ENCODE assay signal across 1 cellular context in the genomic region with DNA sequence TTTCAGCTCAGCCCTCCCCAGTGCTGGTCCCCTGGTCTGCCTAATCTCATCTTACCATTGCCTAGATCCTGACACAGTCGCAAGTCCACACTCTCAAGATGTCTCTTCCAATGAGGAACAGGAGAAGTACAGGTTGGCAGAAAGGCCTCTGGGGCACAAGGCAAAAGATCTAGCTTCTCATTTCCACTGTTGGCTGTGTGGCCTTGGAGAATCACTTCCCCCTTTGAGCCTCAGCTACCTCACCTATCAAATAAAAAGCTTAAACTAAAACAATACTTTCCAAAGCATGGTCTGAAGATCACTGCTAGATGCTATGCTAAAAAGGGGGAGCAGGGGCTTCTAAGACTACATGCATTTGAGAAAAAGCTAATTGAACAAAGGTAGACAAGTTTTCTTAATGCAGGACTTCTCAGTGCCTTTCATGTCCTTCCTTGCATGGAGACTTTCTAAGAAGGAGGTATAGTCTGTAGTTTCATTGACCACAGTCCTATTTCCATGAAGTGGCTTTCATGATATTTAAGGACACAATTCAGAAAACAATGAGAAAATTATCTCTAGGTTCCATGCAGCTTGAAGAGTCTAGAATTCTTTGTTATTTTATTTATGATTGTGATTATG.
TF ChIP-seq lines count a peak whose summit lies in the region.

No MANE protein-coding gene starts in this region.

TF ChIP-seq in WTC11, 78 proteins besides CTCF, POLR2A, EP300 and RAD21 (continued from another document):
- TF ChIP-seq, protein P1, sequence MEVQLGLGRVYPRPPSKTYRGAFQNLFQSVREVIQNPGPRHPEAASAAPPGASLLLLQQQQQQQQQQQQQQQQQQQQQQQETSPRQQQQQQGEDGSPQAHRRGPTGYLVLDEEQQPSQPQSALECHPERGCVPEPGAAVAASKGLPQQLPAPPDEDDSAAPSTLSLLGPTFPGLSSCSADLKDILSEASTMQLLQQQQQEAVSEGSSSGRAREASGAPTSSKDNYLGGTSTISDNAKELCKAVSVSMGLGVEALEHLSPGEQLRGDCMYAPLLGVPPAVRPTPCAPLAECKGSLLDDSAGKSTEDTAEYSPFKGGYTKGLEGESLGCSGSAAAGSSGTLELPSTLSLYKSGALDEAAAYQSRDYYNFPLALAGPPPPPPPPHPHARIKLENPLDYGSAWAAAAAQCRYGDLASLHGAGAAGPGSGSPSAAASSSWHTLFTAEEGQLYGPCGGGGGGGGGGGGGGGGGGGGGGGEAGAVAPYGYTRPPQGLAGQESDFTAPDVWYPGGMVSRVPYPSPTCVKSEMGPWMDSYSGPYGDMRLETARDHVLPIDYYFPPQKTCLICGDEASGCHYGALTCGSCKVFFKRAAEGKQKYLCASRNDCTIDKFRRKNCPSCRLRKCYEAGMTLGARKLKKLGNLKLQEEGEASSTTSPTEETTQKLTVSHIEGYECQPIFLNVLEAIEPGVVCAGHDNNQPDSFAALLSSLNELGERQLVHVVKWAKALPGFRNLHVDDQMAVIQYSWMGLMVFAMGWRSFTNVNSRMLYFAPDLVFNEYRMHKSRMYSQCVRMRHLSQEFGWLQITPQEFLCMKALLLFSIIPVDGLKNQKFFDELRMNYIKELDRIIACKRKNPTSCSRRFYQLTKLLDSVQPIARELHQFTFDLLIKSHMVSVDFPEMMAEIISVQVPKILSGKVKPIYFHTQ (CRISPR knock-in tag; IDR thresholded peaks at IDR 0.05) = no peak
- no peak for TF ChIP-seq RELA (CRISPR knock-in tag; IDR thresholded peaks at IDR 0.05; ENCODE audit: borderline replicate concordance)
- TF ChIP-seq, protein P2, sequence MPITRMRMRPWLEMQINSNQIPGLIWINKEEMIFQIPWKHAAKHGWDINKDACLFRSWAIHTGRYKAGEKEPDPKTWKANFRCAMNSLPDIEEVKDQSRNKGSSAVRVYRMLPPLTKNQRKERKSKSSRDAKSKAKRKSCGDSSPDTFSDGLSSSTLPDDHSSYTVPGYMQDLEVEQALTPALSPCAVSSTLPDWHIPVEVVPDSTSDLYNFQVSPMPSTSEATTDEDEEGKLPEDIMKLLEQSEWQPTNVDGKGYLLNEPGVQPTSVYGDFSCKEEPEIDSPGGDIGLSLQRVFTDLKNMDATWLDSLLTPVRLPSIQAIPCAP (CRISPR knock-in tag; IDR thresholded peaks at IDR 0.05) = no peak
- TF ChIP-seq MXD4 (CRISPR knock-in tag; IDR thresholded peaks at IDR 0.05; ENCODE audit: borderline replicate concordance) = no peak
- TF ChIP-seq, protein P3, sequence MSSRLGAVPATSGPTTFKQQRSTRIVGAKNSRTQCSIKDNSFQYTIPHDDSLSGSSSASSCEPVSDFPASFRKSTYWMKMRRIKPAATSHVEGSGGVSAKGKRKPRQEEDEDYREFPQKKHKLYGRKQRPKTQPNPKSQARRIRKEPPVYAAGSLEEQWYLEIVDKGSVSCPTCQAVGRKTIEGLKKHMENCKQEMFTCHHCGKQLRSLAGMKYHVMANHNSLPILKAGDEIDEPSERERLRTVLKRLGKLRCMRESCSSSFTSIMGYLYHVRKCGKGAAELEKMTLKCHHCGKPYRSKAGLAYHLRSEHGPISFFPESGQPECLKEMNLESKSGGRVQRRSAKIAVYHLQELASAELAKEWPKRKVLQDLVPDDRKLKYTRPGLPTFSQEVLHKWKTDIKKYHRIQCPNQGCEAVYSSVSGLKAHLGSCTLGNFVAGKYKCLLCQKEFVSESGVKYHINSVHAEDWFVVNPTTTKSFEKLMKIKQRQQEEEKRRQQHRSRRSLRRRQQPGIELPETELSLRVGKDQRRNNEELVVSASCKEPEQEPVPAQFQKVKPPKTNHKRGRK (CRISPR knock-in tag; IDR thresholded peaks at IDR 0.05; ENCODE audit: borderline replicate concordance) = no peak
- TF ChIP-seq MYBL2 (CRISPR knock-in tag; IDR thresholded peaks at IDR 0.05) = no peak
- TF ChIP-seq, protein P4, sequence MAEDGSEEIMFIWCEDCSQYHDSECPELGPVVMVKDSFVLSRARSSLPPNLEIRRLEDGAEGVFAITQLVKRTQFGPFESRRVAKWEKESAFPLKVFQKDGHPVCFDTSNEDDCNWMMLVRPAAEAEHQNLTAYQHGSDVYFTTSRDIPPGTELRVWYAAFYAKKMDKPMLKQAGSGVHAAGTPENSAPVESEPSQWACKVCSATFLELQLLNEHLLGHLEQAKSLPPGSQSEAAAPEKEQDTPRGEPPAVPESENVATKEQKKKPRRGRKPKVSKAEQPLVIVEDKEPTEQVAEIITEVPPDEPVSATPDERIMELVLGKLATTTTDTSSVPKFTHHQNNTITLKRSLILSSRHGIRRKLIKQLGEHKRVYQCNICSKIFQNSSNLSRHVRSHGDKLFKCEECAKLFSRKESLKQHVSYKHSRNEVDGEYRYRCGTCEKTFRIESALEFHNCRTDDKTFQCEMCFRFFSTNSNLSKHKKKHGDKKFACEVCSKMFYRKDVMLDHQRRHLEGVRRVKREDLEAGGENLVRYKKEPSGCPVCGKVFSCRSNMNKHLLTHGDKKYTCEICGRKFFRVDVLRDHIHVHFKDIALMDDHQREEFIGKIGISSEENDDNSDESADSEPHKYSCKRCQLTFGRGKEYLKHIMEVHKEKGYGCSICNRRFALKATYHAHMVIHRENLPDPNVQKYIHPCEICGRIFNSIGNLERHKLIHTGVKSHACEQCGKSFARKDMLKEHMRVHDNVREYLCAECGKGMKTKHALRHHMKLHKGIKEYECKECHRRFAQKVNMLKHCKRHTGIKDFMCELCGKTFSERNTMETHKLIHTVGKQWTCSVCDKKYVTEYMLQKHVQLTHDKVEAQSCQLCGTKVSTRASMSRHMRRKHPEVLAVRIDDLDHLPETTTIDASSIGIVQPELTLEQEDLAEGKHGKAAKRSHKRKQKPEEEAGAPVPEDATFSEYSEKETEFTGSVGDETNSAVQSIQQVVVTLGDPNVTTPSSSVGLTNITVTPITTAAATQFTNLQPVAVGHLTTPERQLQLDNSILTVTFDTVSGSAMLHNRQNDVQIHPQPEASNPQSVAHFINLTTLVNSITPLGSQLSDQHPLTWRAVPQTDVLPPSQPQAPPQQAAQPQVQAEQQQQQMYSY (CRISPR knock-in tag; IDR thresholded peaks at IDR 0.05) = no peak
- TF ChIP-seq NFE2L1 (CRISPR knock-in tag; IDR thresholded peaks at IDR 0.05) = no peak
- no peak for TF ChIP-seq ZNF121 (CRISPR knock-in tag; IDR thresholded peaks at IDR 0.05)
- TF ChIP-seq, protein P5, sequence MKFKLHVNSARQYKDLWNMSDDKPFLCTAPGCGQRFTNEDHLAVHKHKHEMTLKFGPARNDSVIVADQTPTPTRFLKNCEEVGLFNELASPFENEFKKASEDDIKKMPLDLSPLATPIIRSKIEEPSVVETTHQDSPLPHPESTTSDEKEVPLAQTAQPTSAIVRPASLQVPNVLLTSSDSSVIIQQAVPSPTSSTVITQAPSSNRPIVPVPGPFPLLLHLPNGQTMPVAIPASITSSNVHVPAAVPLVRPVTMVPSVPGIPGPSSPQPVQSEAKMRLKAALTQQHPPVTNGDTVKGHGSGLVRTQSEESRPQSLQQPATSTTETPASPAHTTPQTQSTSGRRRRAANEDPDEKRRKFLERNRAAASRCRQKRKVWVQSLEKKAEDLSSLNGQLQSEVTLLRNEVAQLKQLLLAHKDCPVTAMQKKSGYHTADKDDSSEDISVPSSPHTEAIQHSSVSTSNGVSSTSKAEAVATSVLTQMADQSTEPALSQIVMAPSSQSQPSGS (CRISPR knock-in tag; IDR thresholded peaks at IDR 0.05; ENCODE audit: borderline replicate concordance, low read depth) = no peak
- no peak for TF ChIP-seq FOXJ3 (CRISPR knock-in tag; IDR thresholded peaks at IDR 0.05; ENCODE audit: borderline replicate concordance)
- no peak for TF ChIP-seq SMAD3 (CRISPR knock-in tag; IDR thresholded peaks at IDR 0.05; ENCODE audit: borderline replicate concordance)
